Comparison of ENCODE assay signal across 35 cellular contexts in genomic region chr16:63629272-63629671, GRCh38.
"Had no signal": no experiment of that assay in that cellular context is flagged by ENCODE, and none has a peak within 500 bp of the region (broad histone marks: within the 10 kb centered on the region; RNA-seq: fewer than 3 reads in every experiment).

No MANE protein-coding gene starts in this region.

- H3K9me2 ChIP-seq: SK-N-SH had no signal

- H3K9me3 ChIP-seq: MG63, SJSA1, SK-N-SH had no signal

- H3K36me3 ChIP-seq: MG63, SJSA1 had no signal

- H3K36me3 Mint-ChIP-seq: activated CD4-positive, alpha-beta memory T cell treated with anti-CD3 and anti-CD28 coated beads for 36 hours; activated naive CD4-positive, alpha-beta T cell treated with anti-CD3 and anti-CD28 coated beads, Interleukin-2, amount 10 ng/mL, durations not matched to agents 7 days and 5 days; activated naive CD8-positive, alpha-beta T cell; brain had no signal

- H3K4me3 ChIP-seq: MG63, SJSA1 had no signal

- H3K27me3 ChIP-seq: MG63, SJSA1 had no signal

- H3K4me3 Mint-ChIP-seq: activated CD4-positive, alpha-beta memory T cell treated with anti-CD3 and anti-CD28 coated beads for 36 hours; activated CD4-positive, alpha-beta T cell treated with anti-CD3 and anti-CD28 coated beads, Interleukin-2, amount 10 ng/mL, durations not matched to agents 24 days and 14 days; activated naive CD4-positive, alpha-beta T cell treated with anti-CD3 and anti-CD28 coated beads, Interleukin-2, amount 10 ng/mL, durations not matched to agents 7 days and 5 days; activated naive CD8-positive, alpha-beta T cell; activated naive CD8-positive, alpha-beta T cell treated with anti-CD3 and anti-CD28 coated beads, Interleukin-2, amount 50 U/mL, for 24 hours; activated T-cell treated with anti-CD3 and anti-CD28 coated beads, Interleukin-2, amount 50 U/mL, for 4 hours; activated T-helper 1 cell treated with anti-CD3 and anti-CD28 coated beads, Interleukin-12 subunit alpha, Interleukin-12 subunit beta, Interleukin-2, Interleukin-4 antibody, amounts not matched to agents 30 ng/mL and 10 ng/mL and 1 ng/mL, durations not matched to agents 14 hours and 24 hours and 36 hours; brain; T-helper 1 cell treated with Interleukin-12 subunit alpha and Interleukin-12 subunit beta and Interleukin-4 antibody, amounts not matched to agents 30 μg/mL and 1 μg/mL, for 36 hours; T-helper 2 cell treated with Interferon-gamma antibody and Interleukin-4, amounts not matched to agents 5 μg/mL and 100 μg/mL, for 36 hours had no signal

- H3K4me1 Mint-ChIP-seq: activated CD4-positive, alpha-beta T cell treated with anti-CD3 and anti-CD28 coated beads, Interleukin-2, amount 10 ng/mL, durations not matched to agents 24 days and 14 days; activated naive CD4-positive, alpha-beta T cell treated with anti-CD3 and anti-CD28 coated beads, Interleukin-2, amount 10 ng/mL, durations not matched to agents 7 days and 5 days; activated naive CD8-positive, alpha-beta T cell treated with anti-CD3 and anti-CD28 coated beads, Interleukin-2, amount 50 U/mL, for 24 hours; brain had no signal

- ATAC-seq: activated naive CD8-positive, alpha-beta T cell treated with anti-CD3 and anti-CD28 coated beads, Interleukin-2, amount 50 U/mL, for 24 hours; activated T-cell treated with anti-CD3 and anti-CD28 coated beads, Interleukin-2, amount 50 U/mL, for 4 hours; Panc1 had no signal

- H3K27ac ChIP-seq: SJSA1 had no signal

- FAIRE-seq: bronchial epithelial cell, TTC549 had no signal

- H3K4me1 ChIP-seq: SJSA1 had no signal

- DNase-seq: activated CD4-positive, alpha-beta memory T cell treated with anti-CD3 and anti-CD28 coated beads for 36 hours; activated CD4-positive, alpha-beta T cell treated with anti-CD3 and anti-CD28 coated beads, Interleukin-2, amount 10 ng/mL, durations not matched to agents 24 days and 14 days; activated CD8-positive, alpha-beta memory T cell treated with anti-CD3 and anti-CD28 coated beads, Interleukin-2, amount 50 U/mL, for 4 hours; activated gamma-delta T cell treated with Interleukin-2 at 50 U/mL for 16 hours; activated naive CD4-positive, alpha-beta T cell treated with anti-CD3 and anti-CD28 coated beads, Interleukin-2, amount 10 ng/mL, durations not matched to agents 7 days and 5 days; activated naive CD8-positive, alpha-beta T cell treated with anti-CD3 and anti-CD28 coated beads, Interleukin-2, amount 50 U/mL, for 24 hours; activated T-cell treated with anti-CD3 and anti-CD28 coated beads for 4 hours; activated T-cell treated with anti-CD3 and anti-CD28 coated beads, Interleukin-2, amount 50 U/mL, for 4 hours; anterior cingulate cortex; caudate nucleus; cerebellar nuclear complex; Kasumi-1; MG63; MV-4-11; NCI-H1092; NCI-H1436 treated with DMSO at 0.1 percent for 48 hours; NCI-H187; NCI-H2029 treated with DMSO at 0.1 percent for 48 hours; NCI-H2107; NCI-H2171; NCI-H510A; NCI-H526; NCI-H748 treated with DMSO at 0.1 percent for 48 hours; OCI-M1; SHP77 treated with DMSO at 0.1 percent for 48 hours; SK-N-SH had no signal

- H3K27me3 Mint-ChIP-seq: activated CD4-positive, alpha-beta memory T cell treated with anti-CD3 and anti-CD28 coated beads for 36 hours; activated CD4-positive, alpha-beta T cell treated with anti-CD3 and anti-CD28 coated beads, Interleukin-2, amount 10 ng/mL, durations not matched to agents 24 days and 14 days; activated naive CD4-positive, alpha-beta T cell treated with anti-CD3 and anti-CD28 coated beads, Interleukin-2, amount 10 ng/mL, durations not matched to agents 7 days and 5 days; activated naive CD8-positive, alpha-beta T cell; activated naive CD8-positive, alpha-beta T cell treated with anti-CD3 and anti-CD28 coated beads, Interleukin-2, amount 50 U/mL, for 24 hours; brain had no signal

- H3K4me2 ChIP-seq: SK-N-SH had no signal

- H3K9ac ChIP-seq: SK-N-SH had no signal

- H3K27ac Mint-ChIP-seq: activated CD4-positive, alpha-beta memory T cell treated with anti-CD3 and anti-CD28 coated beads for 36 hours; activated CD4-positive, alpha-beta T cell treated with anti-CD3 and anti-CD28 coated beads, Interleukin-2, amount 10 ng/mL, durations not matched to agents 24 days and 14 days; activated naive CD4-positive, alpha-beta T cell treated with anti-CD3 and anti-CD28 coated beads, Interleukin-2, amount 10 ng/mL, durations not matched to agents 7 days and 5 days; activated naive CD8-positive, alpha-beta T cell; activated naive CD8-positive, alpha-beta T cell treated with anti-CD3 and anti-CD28 coated beads, Interleukin-2, amount 50 U/mL, for 24 hours; activated T-helper 1 cell treated with anti-CD3 and anti-CD28 coated beads, Interleukin-12 subunit alpha, Interleukin-12 subunit beta, Interleukin-2, Interleukin-4 antibody, amounts not matched to agents 30 ng/mL and 10 ng/mL and 1 ng/mL, durations not matched to agents 14 hours and 24 hours and 36 hours; brain; T-helper 1 cell treated with Interleukin-12 subunit alpha and Interleukin-12 subunit beta and Interleukin-4 antibody, amounts not matched to agents 30 μg/mL and 1 μg/mL, for 36 hours; T-helper 2 cell treated with Interferon-gamma antibody and Interleukin-4, amounts not matched to agents 5 μg/mL and 100 μg/mL, for 36 hours had no signal
